17 cellular contexts compared by ENCODE assay signal in the genomic region with DNA sequence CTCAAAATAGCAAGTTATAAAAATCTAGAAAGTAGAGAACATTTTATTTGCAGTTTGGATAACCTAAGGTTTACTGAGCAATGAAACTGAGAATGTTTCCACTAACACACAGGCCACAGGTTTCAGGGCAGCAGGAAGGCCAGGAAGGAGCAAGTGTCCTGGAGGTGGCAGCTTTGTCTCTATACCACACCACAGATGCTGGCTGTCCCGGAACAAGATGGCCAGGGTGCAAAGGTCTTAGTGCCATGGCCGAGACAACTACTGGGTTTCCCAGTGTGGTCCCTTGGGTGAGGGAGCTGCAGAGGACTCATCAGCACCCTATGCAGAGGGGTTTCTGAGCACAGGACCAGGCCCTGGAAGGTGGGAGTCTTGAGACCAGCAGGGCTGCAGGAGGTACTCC.
DNase-seq lines count a peak whose midpoint lies in the region; ATAC-seq and TF ChIP-seq lines count a peak whose summit lies in the region.
"Had no signal": no experiment of that assay in that cellular context is flagged by ENCODE, and none has a peak within 500 bp of the region (broad histone marks: within the 10 kb centered on the region; RNA-seq: fewer than 3 reads in every experiment).

No MANE protein-coding gene starts in this region.

- peak overlapping the region in 1 of 2 donors; percentile 26 for H3K9ac ChIP-seq in colonic mucosa (ENCODE audit: low read depth in 2 of 2, low read length in 2 of 2)

- intact Hi-C loops in natural killer cell (cut with micrococcal nuclease), result no loop called here
- intact Hi-C loops in colonic mucosa (cut with DNase I), result no loop called here

- no peak for ATAC-seq in natural killer cell
- ATAC-seq in natural killer cell treated with Interleukin-12 subunit alpha and Interleukin-12 subunit beta and Interleukin-15 and Interleukin-18, amount 100 ng/mL, for 72 hours, result no peak
- ATAC-seq in HG03280 (IDR thresholded peaks at IDR 0.05; ENCODE audit: unreplicated experiment), result no peak
- ATAC-seq: GM12878, K562 had no signal

- H3K4me1 ChIP-seq in colonic mucosa, result peaks cover 20% of the 10 kb centered on the region
- peaks cover 44 to 51% of the 10 kb centered on the region in 2 experiments for H3K4me1 ChIP-seq in neutrophil (ENCODE audit: control insufficient read depth in 1 of 2, insufficient read depth in 1 of 2, low read depth in 1 of 2, low read length in 1 of 2)

- DNase-seq in natural killer cell, result no peak
- no peak for DNase-seq in natural killer cell treated with Interleukin-12 subunit alpha and Interleukin-12 subunit beta and Interleukin-15 and Interleukin-18, amount 100 ng/mL, for 72 hours (ENCODE audit: low spot score)
- DNase-seq in colonic mucosa, result peak; percentile 54
- DNase-seq in AG08395 (ENCODE audit: low spot score), result no peak
- no peak for DNase-seq in NCI-H2107 treated with DMSO at 0.1 percent for 48 hours (lab: John Stamatoyannopoulos, UW; ENCODE audit: unreplicated experiment)
- no peak for DNase-seq in epidermal melanocyte (ENCODE audit: insufficient read length, low spot score)
- DNase-seq: C1 segment of cervical spinal cord, DMS 273 treated with DMSO at 0.1 percent for 48 hours, GDM1, NCI-H187 treated with DMSO at 0.1 percent for 48 hours, NCI-H2171, NCI-H446 treated with DMSO at 0.1 percent for 48 hours, NCI-H774 had no signal

- TF ChIP-seq CTCF in natural killer cell (IDR thresholded peaks at IDR 0.05), result no peak
- TF ChIP-seq CTCF in colonic mucosa (IDR thresholded peaks at IDR 0.05), result peak; percentile 17
- TF ChIP-seq CTCF in neutrophil (IDR thresholded peaks at IDR 0.05), result no peak

- no peaks in the 10 kb centered on the region for H3K36me3 Mint-ChIP-seq in natural killer cell
- H3K36me3 Mint-ChIP-seq in natural killer cell treated with Interleukin-12 subunit alpha and Interleukin-12 subunit beta and Interleukin-15 and Interleukin-18, amount 100 ng/mL, for 72 hours, result no peaks in the 10 kb centered on the region

- no peaks in the 10 kb centered on the region for H3K27me3 ChIP-seq in colonic mucosa
- H3K27me3 ChIP-seq in neutrophil, result no peaks in the 10 kb centered on the region

- no peak overlapping the region for H3K27ac ChIP-seq in colonic mucosa
- H3K27ac ChIP-seq in neutrophil, result peak overlapping the region; percentile 23

- H3K4me3 ChIP-seq in colonic mucosa (no peak overlapping the region), neutrophil (ENCODE audit: low read depth in 1 of 2, low read length in 1 of 2) (no peak overlapping the region)
- H3K4me3 ChIP-seq: GM12878, K562 had no signal

- no peaks in the 10 kb centered on the region for H3K27me3 Mint-ChIP-seq in natural killer cell (ENCODE audit: low read depth in 2 of 2)
- no peaks in the 10 kb centered on the region for H3K27me3 Mint-ChIP-seq in natural killer cell treated with Interleukin-12 subunit alpha and Interleukin-12 subunit beta and Interleukin-15 and Interleukin-18, amount 100 ng/mL, for 72 hours

- H3K4me1 Mint-ChIP-seq in natural killer cell, result peaks cover 71 to 72% of the 10 kb centered on the region in 2 donors
- H3K4me1 Mint-ChIP-seq in natural killer cell treated with Interleukin-12 subunit alpha and Interleukin-12 subunit beta and Interleukin-15 and Interleukin-18, amount 100 ng/mL, for 72 hours (ENCODE audit: low read depth in 2 of 2), result peaks cover 48 to 54% of the 10 kb centered on the region in 2 donors

- H3K27ac Mint-ChIP-seq in natural killer cell, result peak overlapping the region; percentile 79 to 81
- peak overlapping the region in 1 of 2 donors; percentile 78 for H3K27ac Mint-ChIP-seq in natural killer cell treated with Interleukin-12 subunit alpha and Interleukin-12 subunit beta and Interleukin-15 and Interleukin-18, amount 100 ng/mL, for 72 hours

- no peak overlapping the region for H3K4me3 Mint-ChIP-seq in natural killer cell
- no peak overlapping the region for H3K4me3 Mint-ChIP-seq in natural killer cell treated with Interleukin-12 subunit alpha and Interleukin-12 subunit beta and Interleukin-15 and Interleukin-18, amount 100 ng/mL, for 72 hours

- H3K36me3 ChIP-seq in colonic mucosa (no peaks in the 10 kb centered on the region), neutrophil (peaks cover 6% of the 10 kb centered on the region)

- H3K9me3 Mint-ChIP-seq in natural killer cell, result no peaks in the 10 kb centered on the region
- H3K9me3 Mint-ChIP-seq in natural killer cell treated with Interleukin-12 subunit alpha and Interleukin-12 subunit beta and Interleukin-15 and Interleukin-18, amount 100 ng/mL, for 72 hours, result no peaks in the 10 kb centered on the region

- H3K9me3 ChIP-seq in colonic mucosa (no peaks in the 10 kb centered on the region), neutrophil (no peaks in the 10 kb centered on the region)
